ENCODE assay signal across 18 cellular contexts in genomic region chr4:26261400-26261799, GRCh38.
"Had no signal": no experiment of that assay in that cellular context is flagged by ENCODE, and none has a peak within 500 bp of the region (broad histone marks: within the 10 kb centered on the region; RNA-seq: fewer than 3 reads in every experiment).

No MANE protein-coding gene starts in this region.

- H3K9me3 Mint-ChIP-seq: activated T-cell treated with anti-CD3 and anti-CD28 coated beads, Interleukin-2, amount 50 U/mL, for 4 hours had no signal

- H3K27ac ChIP-seq: hepatocyte, transverse colon had no signal

- DNase-seq: activated CD4-positive, alpha-beta memory T cell treated with anti-CD3 and anti-CD28 coated beads, Interleukin-2, amount 10 ng/mL, durations not matched to agents 7 days and 5 days; activated CD4-positive, alpha-beta T cell treated with anti-CD3 and anti-CD28 coated beads for 36 hours; activated effector memory CD4-positive, alpha-beta T cell treated with Interleukin-2 at 50 U/mL for 16 hours; activated naive CD4-positive, alpha-beta T cell treated with anti-CD3 and anti-CD28 coated beads, Interleukin-2, amount 50 U/mL, for 16 hours; activated T-cell treated with anti-CD3 and anti-CD28 coated beads, Interleukin-2, amount 50 U/mL, for 4 hours; kidney glomerular epithelial cell; nucleus accumbens; posterior cingulate gyrus; small intestine; stimulated activated CD4-positive, alpha-beta T cell treated with anti-CD3 and anti-CD28 coated beads, Interleukin-4, amount 100 ng/mL, for 4 hours; stimulated activated CD8-positive, alpha-beta memory T cell treated with anti-CD3 and anti-CD28 coated beads, Interleukin-4, amount 100 ng/mL, for 48 hours; stimulated activated naive CD4-positive, alpha-beta T cell treated with Interleukin-2 at 50 U/mL for 16 hours; substantia nigra; transverse colon had no signal

- H3K27me3 ChIP-seq: hepatocyte, transverse colon had no signal

- H3K4me1 ChIP-seq: transverse colon had no signal

- H3K4me3 ChIP-seq: hepatocyte, transverse colon had no signal

- H3K27ac Mint-ChIP-seq: activated CD4-positive, alpha-beta memory T cell treated with anti-CD3 and anti-CD28 coated beads, Interleukin-2, amount 10 ng/mL, durations not matched to agents 7 days and 5 days; activated CD4-positive, alpha-beta T cell treated with anti-CD3 and anti-CD28 coated beads for 36 hours; natural killer cell treated with Interleukin-12 subunit alpha and Interleukin-12 subunit beta and Interleukin-15 and Interleukin-18, amount 100 ng/mL, for 72 hours had no signal

- H3K4me1 Mint-ChIP-seq: activated CD4-positive, alpha-beta memory T cell treated with anti-CD3 and anti-CD28 coated beads, Interleukin-2, amount 10 ng/mL, durations not matched to agents 7 days and 5 days; activated CD4-positive, alpha-beta T cell treated with anti-CD3 and anti-CD28 coated beads for 36 hours had no signal

- H3K4me3 Mint-ChIP-seq: activated CD4-positive, alpha-beta memory T cell treated with anti-CD3 and anti-CD28 coated beads, Interleukin-2, amount 10 ng/mL, durations not matched to agents 7 days and 5 days; activated CD4-positive, alpha-beta T cell treated with anti-CD3 and anti-CD28 coated beads for 36 hours; activated T-cell treated with anti-CD3 and anti-CD28 coated beads, Interleukin-2, amount 50 U/mL, for 4 hours; natural killer cell treated with Interleukin-12 subunit alpha and Interleukin-12 subunit beta and Interleukin-15 and Interleukin-18, amount 100 ng/mL, for 72 hours had no signal

- H3K9me3 ChIP-seq: transverse colon had no signal

- FAIRE-seq: colon, endometrium, small intestine had no signal

- ATAC-seq: activated CD4-positive, alpha-beta T cell treated with anti-CD3 and anti-CD28 coated beads for 36 hours; activated T-cell treated with anti-CD3 and anti-CD28 coated beads, Interleukin-2, amount 50 U/mL, for 4 hours; natural killer cell treated with Interleukin-12 subunit alpha and Interleukin-12 subunit beta and Interleukin-15 and Interleukin-18, amount 100 ng/mL, for 72 hours had no signal

- H3K36me3 ChIP-seq: transverse colon had no signal
